ENCODE assay signal across 8 cellular contexts in the genomic region with DNA sequence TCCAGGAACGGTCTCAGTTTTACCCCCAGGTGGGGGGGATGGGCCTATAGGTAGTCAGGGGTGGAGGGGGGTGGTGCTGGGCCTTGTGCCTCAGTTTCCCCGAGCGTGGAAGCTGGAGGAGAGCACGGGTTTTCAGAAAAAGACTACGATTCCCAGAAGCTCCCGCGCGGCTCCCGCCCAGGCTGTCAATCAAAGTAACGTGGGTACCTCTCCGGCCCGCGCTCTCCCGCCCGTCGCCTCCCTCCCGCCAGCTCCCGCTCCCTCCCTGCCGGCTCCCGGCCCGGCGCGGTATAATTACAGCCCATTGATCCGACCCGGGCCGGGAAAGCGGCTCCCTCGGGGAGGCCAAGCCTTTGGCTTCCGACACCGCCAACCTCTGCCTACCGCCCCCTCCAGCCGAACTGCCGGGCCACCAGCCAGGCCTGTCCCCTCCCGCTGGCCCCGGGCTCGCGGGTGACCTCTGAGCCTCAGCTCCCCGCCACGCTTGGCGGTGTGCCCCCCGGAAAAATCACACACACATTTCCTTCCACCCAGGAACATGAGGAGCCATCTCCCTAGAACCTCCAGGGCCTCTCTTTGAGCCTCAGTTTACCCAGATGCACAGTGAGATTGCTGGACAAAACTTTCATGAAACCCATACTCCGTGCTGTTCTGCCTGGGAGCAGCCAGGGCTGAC. TPM values are rescaled to one million over a fixed set of nuclear protein-coding genes. Genes with fewer than 3 reads are reported as not detected.
DNase-seq lines count a peak whose midpoint lies in the region; ATAC-seq and TF ChIP-seq lines count a peak whose summit lies in the region.

No MANE protein-coding gene starts in this region.

- TF ChIP-seq EP300 in esophagus muscularis mucosa (IDR thresholded peaks at IDR 0.05): no peak

- H3K9me3 Mint-ChIP-seq in activated T-cell treated with anti-CD3 and anti-CD28 coated beads, Interleukin-2, amount 50 U/mL, for 72 hours: no peaks in the 10 kb centered on the region

- in situ Hi-C loops in KBM-7 (cut with MboI; ENCODE audit: low pct_unique_long_range_greater_than_20kb, low sequenced_read_pairs): no loop called here

- no peaks in the 10 kb centered on the region for H3K27me3 ChIP-seq in esophagus muscularis mucosa
- no peaks in the 10 kb centered on the region for H3K27me3 ChIP-seq in muscle layer of duodenum (ENCODE audit: low read depth, low read length)

- H3K4me3 ChIP-seq in esophagus muscularis mucosa (peak overlapping the region; percentile 57 to 66 (median 62)), muscle layer of duodenum (ENCODE audit: low read depth in 1 of 2, low read length in 2 of 2) (peak overlapping the region; percentile 84 to 86)

- no peak for TF ChIP-seq CTCF in esophagus muscularis mucosa (IDR thresholded peaks at IDR 0.05)

- peak overlapping the region; percentile 87 to 95 for H3K4me3 Mint-ChIP-seq in activated T-cell treated with anti-CD3 and anti-CD28 coated beads, Interleukin-2, amount 50 U/mL, for 72 hours

- no peaks in the 10 kb centered on the region for H3K9me3 ChIP-seq in esophagus muscularis mucosa
- no peaks in the 10 kb centered on the region for H3K9me3 ChIP-seq in muscle layer of duodenum (ENCODE audit: control insufficient read depth in 1 of 2, low read length in 2 of 2)

- peak overlapping the region; percentile 90 for H3K27ac Mint-ChIP-seq in activated T-cell treated with anti-CD3 and anti-CD28 coated beads, Interleukin-2, amount 50 U/mL, for 72 hours

- peaks cover 7% of the 10 kb centered on the region for H3K27me3 Mint-ChIP-seq in activated T-cell treated with anti-CD3 and anti-CD28 coated beads, Interleukin-2, amount 50 U/mL, for 72 hours (ENCODE audit: low read depth)

- peak; percentile 45 for ATAC-seq in GM21381 (IDR thresholded peaks at IDR 0.05; ENCODE audit: unreplicated experiment)
- ATAC-seq in activated T-cell treated with anti-CD3 and anti-CD28 coated beads, Interleukin-2, amount 50 U/mL, for 72 hours (replicated peaks in 1 of 2): peak; percentile 65 to 72

- DNase-seq in C1 segment of cervical spinal cord (lab: John Stamatoyannopoulos, UW) (peak; percentile 34 to 93 (median 88)), KBM-7 (peak; percentile 93), esophagus muscularis mucosa (ENCODE audit: extremely low spot score) (peak; percentile 98)
- peak; percentile 86 to 87 for DNase-seq in activated T-cell treated with anti-CD3 and anti-CD28 coated beads, Interleukin-2, amount 50 U/mL, for 72 hours
- peak; percentile 48 to 62 for DNase-seq in stimulated activated CD8-positive, alpha-beta memory T cell treated with anti-CD3 and anti-CD28 coated beads, Interleukin-7, amount 100 ng/mL, for 1 hour (ENCODE audit: low read depth in 2 of 2)

- H3K36me3 Mint-ChIP-seq in activated T-cell treated with anti-CD3 and anti-CD28 coated beads, Interleukin-2, amount 50 U/mL, for 72 hours (ENCODE audit: insufficient read depth in 2 of 2): no peaks in the 10 kb centered on the region

- intact Hi-C loops in esophagus muscularis mucosa (cut with DNase I): no loop called here

- H3K4me1 Mint-ChIP-seq in activated T-cell treated with anti-CD3 and anti-CD28 coated beads, Interleukin-2, amount 50 U/mL, for 72 hours (ENCODE audit: low read depth): peaks cover 29% of the 10 kb centered on the region

- H3K36me3 ChIP-seq in esophagus muscularis mucosa (no peaks in the 10 kb centered on the region), muscle layer of duodenum (ENCODE audit: control insufficient read depth in 1 of 2, insufficient read depth in 2 of 2, low read length in 2 of 2) (no peaks in the 10 kb centered on the region)

- H3K4me1 ChIP-seq in esophagus muscularis mucosa: peaks cover 18 to 36% (median 24%) of the 10 kb centered on the region in 4 donors
- peaks cover 6 to 18% of the 10 kb centered on the region in 2 donors for H3K4me1 ChIP-seq in muscle layer of duodenum (ENCODE audit: control insufficient read depth in 1 of 2, insufficient read depth in 2 of 2, low read length in 2 of 2)

- WGBS in esophagus muscularis mucosa: under 1% methylated on average over 15 of the region's 42 CpGs

- H3K27ac ChIP-seq in esophagus muscularis mucosa (replicated peaks in 1 of 4) (peak overlapping the region; percentile 84 to 94 (median 93)), muscle layer of duodenum (ENCODE audit: low read length) (peak overlapping the region; percentile 88)

- no peak for TF ChIP-seq POLR2A in esophagus muscularis mucosa (IDR thresholded peaks at IDR 0.05; ENCODE audit: low read depth)

TF ChIP-seq in PFSK-1, 5 proteins besides CTCF, POLR2A, EP300 and RAD21:
- no peak for TF ChIP-seq POLR2AphosphoS5 (IDR thresholded peaks at IDR 0.05; ENCODE audit: low read depth, low read length)
- peak; percentile 56 for TF ChIP-seq FOXP2 (optimal IDR thresholded peaks at IDR 0.05; ENCODE audit: borderline replicate concordance, extremely low read depth, extremely low read length, insufficient read depth)
- no peak for TF ChIP-seq SIN3A (IDR thresholded peaks at IDR 0.05; ENCODE audit: borderline replicate concordance, insufficient read depth, low read length)
- TF ChIP-seq, protein P1, sequence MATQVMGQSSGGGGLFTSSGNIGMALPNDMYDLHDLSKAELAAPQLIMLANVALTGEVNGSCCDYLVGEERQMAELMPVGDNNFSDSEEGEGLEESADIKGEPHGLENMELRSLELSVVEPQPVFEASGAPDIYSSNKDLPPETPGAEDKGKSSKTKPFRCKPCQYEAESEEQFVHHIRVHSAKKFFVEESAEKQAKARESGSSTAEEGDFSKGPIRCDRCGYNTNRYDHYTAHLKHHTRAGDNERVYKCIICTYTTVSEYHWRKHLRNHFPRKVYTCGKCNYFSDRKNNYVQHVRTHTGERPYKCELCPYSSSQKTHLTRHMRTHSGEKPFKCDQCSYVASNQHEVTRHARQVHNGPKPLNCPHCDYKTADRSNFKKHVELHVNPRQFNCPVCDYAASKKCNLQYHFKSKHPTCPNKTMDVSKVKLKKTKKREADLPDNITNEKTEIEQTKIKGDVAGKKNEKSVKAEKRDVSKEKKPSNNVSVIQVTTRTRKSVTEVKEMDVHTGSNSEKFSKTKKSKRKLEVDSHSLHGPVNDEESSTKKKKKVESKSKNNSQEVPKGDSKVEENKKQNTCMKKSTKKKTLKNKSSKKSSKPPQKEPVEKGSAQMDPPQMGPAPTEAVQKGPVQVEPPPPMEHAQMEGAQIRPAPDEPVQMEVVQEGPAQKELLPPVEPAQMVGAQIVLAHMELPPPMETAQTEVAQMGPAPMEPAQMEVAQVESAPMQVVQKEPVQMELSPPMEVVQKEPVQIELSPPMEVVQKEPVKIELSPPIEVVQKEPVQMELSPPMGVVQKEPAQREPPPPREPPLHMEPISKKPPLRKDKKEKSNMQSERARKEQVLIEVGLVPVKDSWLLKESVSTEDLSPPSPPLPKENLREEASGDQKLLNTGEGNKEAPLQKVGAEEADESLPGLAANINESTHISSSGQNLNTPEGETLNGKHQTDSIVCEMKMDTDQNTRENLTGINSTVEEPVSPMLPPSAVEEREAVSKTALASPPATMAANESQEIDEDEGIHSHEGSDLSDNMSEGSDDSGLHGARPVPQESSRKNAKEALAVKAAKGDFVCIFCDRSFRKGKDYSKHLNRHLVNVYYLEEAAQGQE (IDR thresholded peaks at IDR 0.05; ENCODE audit: insufficient read depth in 1 of 2, low read depth in 2 of 2, low read length in 2 of 2): no peak; a peak in 1 of 4 replicates
- TF ChIP-seq TAF1 (IDR thresholded peaks at IDR 0.05; ENCODE audit: borderline replicate concordance, insufficient read depth, low read length): peak; percentile 37; the same call in 1 of the 2 replicates
TF ChIP-seq in PFSK-1: peak in this region for 2.

RNA-seq across cellular contexts. Expression of a gene that starts 7.2 kb away (rescaled TPM):
- polyA plus RNA-seq in PFSK-1 (2012; ENCODE audit: insufficient read length, low read depth): 11.0 TPM
- 10 to 100 TPM; 12.4 to 16.5 TPM for total RNA-seq in activated T-cell treated with anti-CD3 and anti-CD28 coated beads, Interleukin-2, amount 50 U/mL, for 72 hours
- total RNA-seq in esophagus muscularis mucosa: 10 to 100 TPM; 34.0 to 51.2 (median 44.1) TPM

RNA-seq across cellular contexts. Expression of a gene that starts 26.0 kb away (rescaled TPM):
- 437 TPM for polyA plus RNA-seq in PFSK-1 (2012; ENCODE audit: insufficient read length, low read depth)
- 100 to 1,000 TPM; 286 to 349 TPM for total RNA-seq in activated T-cell treated with anti-CD3 and anti-CD28 coated beads, Interleukin-2, amount 50 U/mL, for 72 hours
- 100 to 1,000 TPM; 657 to 947 (median 804) TPM for total RNA-seq in esophagus muscularis mucosa

RNA-seq across cellular contexts. Expression of a gene that starts 57.9 kb away (rescaled TPM):
- 85.6 TPM for polyA plus RNA-seq in PFSK-1 (2012; ENCODE audit: insufficient read length, low read depth)
- total RNA-seq in activated T-cell treated with anti-CD3 and anti-CD28 coated beads, Interleukin-2, amount 50 U/mL, for 72 hours: 1 to 10 TPM; 7.7 to 8.4 TPM
- 100 to 1,000 TPM in 3 of 4 donors, 10 to 100 TPM in 1; 90.5 to 169 (median 119) TPM for total RNA-seq in esophagus muscularis mucosa

RNA-seq across cellular contexts. Expression of a gene that starts 58.9 kb away (rescaled TPM):
- 0.15 TPM for polyA plus RNA-seq in PFSK-1 (2012; ENCODE audit: insufficient read length, low read depth)
- total RNA-seq in activated T-cell treated with anti-CD3 and anti-CD28 coated beads, Interleukin-2, amount 50 U/mL, for 72 hours: 1 to 10 TPM; 4.5 to 6.0 TPM
- total RNA-seq in esophagus muscularis mucosa: 1 to 10 TPM in 1 of 4 donors, under 1 TPM in 2, not detected in 1; 0.75 to 1.2 (median 0.91) TPM

Comparison
In these comparisons a context has a peak if more than half of its experiments do, and no peak if none do; other contexts are left out.
1. Peak in every context shown above with its lines: DNase-seq, ATAC-seq, H3K4me3 ChIP-seq and H3K27ac ChIP-seq.
2. RNA of a gene that starts 57.9 kb away (total RNA-seq): 90.5 to 169 TPM in esophagus muscularis mucosa; 7.7 to 8.4 TPM in activated T-cell treated with anti-CD3 and anti-CD28 coated beads, Interleukin-2, amount 50 U/mL, for 72 hours; every median in the first group is over 4 times any median in the second.